Comparison of ENCODE assay signal across 8 cellular contexts in the genomic region with DNA sequence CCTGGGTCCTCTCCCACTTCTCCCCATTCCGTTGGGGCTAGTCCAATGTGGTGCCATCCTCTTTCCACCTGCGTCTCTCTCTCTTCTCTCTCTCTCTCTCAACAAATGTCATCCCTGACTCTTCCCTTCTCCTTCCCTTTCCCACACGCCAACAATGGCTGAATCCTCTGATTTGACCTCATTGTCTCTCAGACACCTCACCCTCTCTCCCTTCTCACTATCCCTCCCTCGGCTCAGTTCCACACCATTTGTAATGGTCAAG. TPM values are rescaled to one million over a fixed set of nuclear protein-coding genes. Genes with fewer than 3 reads are reported as not detected.
DNase-seq lines count a peak whose midpoint lies in the region; ATAC-seq and TF ChIP-seq lines count a peak whose summit lies in the region.

No MANE protein-coding gene starts in this region.

- H3K9ac ChIP-seq in adipocyte (ENCODE audit: low read length) (peak overlapping the region; percentile 97), liver (ENCODE audit: low read depth in 1 of 2, low read length in 2 of 2) (no peak overlapping the region)

- H3K27ac Mint-ChIP-seq in activated CD8-positive, alpha-beta memory T cell treated with anti-CD3 and anti-CD28 coated beads, Interleukin-2, amount 10 ng/mL, durations not matched to agents 7 days and 5 days, result peak overlapping the region; percentile 91

- DNase-seq in activated CD8-positive, alpha-beta memory T cell treated with anti-CD3 and anti-CD28 coated beads, Interleukin-2, amount 10 ng/mL, durations not matched to agents 7 days and 5 days, result no peak
- DNase-seq in activated CD8-positive, alpha-beta memory T cell treated with anti-CD3 and anti-CD28 coated beads for 24 hours, result no peak
- no peak for DNase-seq in adipocyte (ENCODE audit: low read depth)
- DNase-seq in thyroid gland, result no peak
- DNase-seq in NOMO-1 treated with DMSO at 0.1 percent for 48 hours (lab: John Stamatoyannopoulos, UW; ENCODE audit: unreplicated experiment), result no peak
- no peak for DNase-seq in NCI-H2227 treated with DMSO at 0.1 percent for 48 hours (lab: John Stamatoyannopoulos, UW)

- TF ChIP-seq POLR2A in thyroid gland (IDR thresholded peaks at IDR 0.05), result no peak

- H3K4me1 ChIP-seq in adipocyte (ENCODE audit: control insufficient read depth, insufficient read depth, low read length) (peaks cover 8% of the 10 kb centered on the region), liver (ENCODE audit: control insufficient read depth in 4 of 4, insufficient read depth in 4 of 4, low read length in 3 of 4) (peaks cover 0 to 13% (median 4%) of the 10 kb centered on the region in 4 donors), thyroid gland (peaks cover 0 to 9% of the 10 kb centered on the region in 2 donors)

- H3K4me3 Mint-ChIP-seq in activated CD8-positive, alpha-beta memory T cell treated with anti-CD3 and anti-CD28 coated beads, Interleukin-2, amount 10 ng/mL, durations not matched to agents 7 days and 5 days, result peak overlapping the region; percentile 95

- intact Hi-C loops in thyroid gland (cut with DNase I), result no loop called here

- no peaks in the 10 kb centered on the region for H3K27me3 ChIP-seq in adipocyte (replicated peaks; ENCODE audit: control insufficient read depth, insufficient read depth, low read length)
- no peaks in the 10 kb centered on the region for H3K27me3 ChIP-seq in liver (ENCODE audit: control insufficient read depth in 4 of 4, insufficient read depth in 4 of 4, low read length in 3 of 4)
- H3K27me3 ChIP-seq in thyroid gland, result no peaks in the 10 kb centered on the region

- H3K27ac ChIP-seq in liver (ENCODE audit: low read depth in 1 of 2, low read length in 2 of 2) (peak overlapping the region; percentile 73 to 83), thyroid gland (peak overlapping the region in 2 of 3 donors; percentile 55 to 77)

- CTCF ChIA-PET in activated CD8-positive, alpha-beta memory T cell treated with anti-CD3 and anti-CD28 coated beads, Interleukin-2, amount 10 ng/mL, durations not matched to agents 7 days and 5 days (lab: Charles Lee), result interaction anchor here (0.6 to 2.7 kb wide), 4 partner anchors 12 to 34 kb away, joined by 3 to 14 read pairs (median 4); a partner anchor contains a TSS

- no peaks in the 10 kb centered on the region for H3K9me3 Mint-ChIP-seq in activated CD8-positive, alpha-beta memory T cell treated with anti-CD3 and anti-CD28 coated beads, Interleukin-2, amount 10 ng/mL, durations not matched to agents 7 days and 5 days (ENCODE audit: low read depth)

- H3K36me3 Mint-ChIP-seq in activated CD8-positive, alpha-beta memory T cell treated with anti-CD3 and anti-CD28 coated beads, Interleukin-2, amount 10 ng/mL, durations not matched to agents 7 days and 5 days, result peaks cover 6% of the 10 kb centered on the region

- peaks cover 21% of the 10 kb centered on the region for H3K4me1 Mint-ChIP-seq in activated CD8-positive, alpha-beta memory T cell treated with anti-CD3 and anti-CD28 coated beads, Interleukin-2, amount 10 ng/mL, durations not matched to agents 7 days and 5 days

- ATAC-seq in activated CD8-positive, alpha-beta memory T cell treated with anti-CD3 and anti-CD28 coated beads, Interleukin-2, amount 10 ng/mL, durations not matched to agents 7 days and 5 days, result no peak
- ATAC-seq in HG03442 (IDR thresholded peaks at IDR 0.05; ENCODE audit: unreplicated experiment), result no peak

- no peaks in the 10 kb centered on the region for H3K9me3 ChIP-seq in adipocyte (ENCODE audit: control insufficient read depth, low read length)
- H3K9me3 ChIP-seq in liver (ENCODE audit: control insufficient read depth in 4 of 4, low read length in 3 of 4), result no peaks in the 10 kb centered on the region
- no peaks in the 10 kb centered on the region for H3K9me3 ChIP-seq in thyroid gland

- H3K36me3 ChIP-seq in adipocyte (ENCODE audit: control insufficient read depth, insufficient read depth, low read length, severe bottlenecking) (no peaks in the 10 kb centered on the region), liver (ENCODE audit: control insufficient read depth in 4 of 4, insufficient read depth in 3 of 4, low read depth in 1 of 4, low read length in 3 of 4) (no peaks in the 10 kb centered on the region), thyroid gland (no peaks in the 10 kb centered on the region)

- H3K4me3 ChIP-seq in adipocyte (ENCODE audit: low read length) (peak overlapping the region; percentile 94), liver (ENCODE audit: low read depth in 1 of 3, low read length in 3 of 3) (peak overlapping the region; percentile 84 to 95 (median 92)), thyroid gland (replicated peaks in 1 of 3) (peak overlapping the region in 2 of 3 donors; percentile 36 to 74)

- TF ChIP-seq CTCF in liver (IDR thresholded peaks at IDR 0.05; ENCODE audit: low read depth, low read length, missing input control), result no peak
- no peak for TF ChIP-seq CTCF in thyroid gland (IDR thresholded peaks at IDR 0.05)

- TF ChIP-seq RAD21 in liver (IDR thresholded peaks at IDR 0.05), result no peak

- WGBS in liver, result 60% methylated on average over 4 of the region's 4 CpGs
- WGBS in thyroid gland, 2 donors, result 60 to 73% methylated on average over 4 of the region's 4 CpGs

- H3K27me3 Mint-ChIP-seq in activated CD8-positive, alpha-beta memory T cell treated with anti-CD3 and anti-CD28 coated beads, Interleukin-2, amount 10 ng/mL, durations not matched to agents 7 days and 5 days, result no peaks in the 10 kb centered on the region

TF ChIP-seq in liver, 16 proteins besides CTCF, POLR2A, EP300 and RAD21 (continues in another document):
- TF ChIP-seq, protein P1, sequence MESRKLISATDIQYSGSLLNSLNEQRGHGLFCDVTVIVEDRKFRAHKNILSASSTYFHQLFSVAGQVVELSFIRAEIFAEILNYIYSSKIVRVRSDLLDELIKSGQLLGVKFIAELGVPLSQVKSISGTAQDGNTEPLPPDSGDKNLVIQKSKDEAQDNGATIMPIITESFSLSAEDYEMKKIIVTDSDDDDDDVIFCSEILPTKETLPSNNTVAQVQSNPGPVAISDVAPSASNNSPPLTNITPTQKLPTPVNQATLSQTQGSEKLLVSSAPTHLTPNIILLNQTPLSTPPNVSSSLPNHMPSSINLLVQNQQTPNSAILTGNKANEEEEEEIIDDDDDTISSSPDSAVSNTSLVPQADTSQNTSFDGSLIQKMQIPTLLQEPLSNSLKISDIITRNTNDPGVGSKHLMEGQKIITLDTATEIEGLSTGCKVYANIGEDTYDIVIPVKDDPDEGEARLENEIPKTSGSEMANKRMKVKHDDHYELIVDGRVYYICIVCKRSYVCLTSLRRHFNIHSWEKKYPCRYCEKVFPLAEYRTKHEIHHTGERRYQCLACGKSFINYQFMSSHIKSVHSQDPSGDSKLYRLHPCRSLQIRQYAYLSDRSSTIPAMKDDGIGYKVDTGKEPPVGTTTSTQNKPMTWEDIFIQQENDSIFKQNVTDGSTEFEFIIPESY (IDR thresholded peaks at IDR 0.05), result no peak
- TF ChIP-seq, protein P2, sequence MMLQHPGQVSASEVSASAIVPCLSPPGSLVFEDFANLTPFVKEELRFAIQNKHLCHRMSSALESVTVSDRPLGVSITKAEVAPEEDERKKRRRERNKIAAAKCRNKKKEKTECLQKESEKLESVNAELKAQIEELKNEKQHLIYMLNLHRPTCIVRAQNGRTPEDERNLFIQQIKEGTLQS (IDR thresholded peaks at IDR 0.05), result no peak
- TF ChIP-seq YY1 (IDR thresholded peaks at IDR 0.05) (no peak), TAF1 (conservative IDR thresholded peaks at IDR 0.05) (no peak), HNF4G (IDR thresholded peaks at IDR 0.05) (no peak), JUND (IDR thresholded peaks at IDR 0.05) (no peak), EGR1 (IDR thresholded peaks at IDR 0.05; ENCODE audit: low read depth in 2 of 2) (no peak), SP1 (IDR thresholded peaks at IDR 0.05) (no peak), FOXA2 (IDR thresholded peaks at IDR 0.05) (no peak), RXRA (IDR thresholded peaks at IDR 0.05) (no peak), GABPA (IDR thresholded peaks at IDR 0.05 in 1 of 2, conservative IDR thresholded peaks at IDR 0.05 in 1 of 2) (no peak)
- TF ChIP-seq, protein P3, sequence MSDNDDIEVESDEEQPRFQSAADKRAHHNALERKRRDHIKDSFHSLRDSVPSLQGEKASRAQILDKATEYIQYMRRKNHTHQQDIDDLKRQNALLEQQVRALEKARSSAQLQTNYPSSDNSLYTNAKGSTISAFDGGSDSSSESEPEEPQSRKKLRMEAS (IDR thresholded peaks at IDR 0.05), result no peak
- TF ChIP-seq, protein P4, sequence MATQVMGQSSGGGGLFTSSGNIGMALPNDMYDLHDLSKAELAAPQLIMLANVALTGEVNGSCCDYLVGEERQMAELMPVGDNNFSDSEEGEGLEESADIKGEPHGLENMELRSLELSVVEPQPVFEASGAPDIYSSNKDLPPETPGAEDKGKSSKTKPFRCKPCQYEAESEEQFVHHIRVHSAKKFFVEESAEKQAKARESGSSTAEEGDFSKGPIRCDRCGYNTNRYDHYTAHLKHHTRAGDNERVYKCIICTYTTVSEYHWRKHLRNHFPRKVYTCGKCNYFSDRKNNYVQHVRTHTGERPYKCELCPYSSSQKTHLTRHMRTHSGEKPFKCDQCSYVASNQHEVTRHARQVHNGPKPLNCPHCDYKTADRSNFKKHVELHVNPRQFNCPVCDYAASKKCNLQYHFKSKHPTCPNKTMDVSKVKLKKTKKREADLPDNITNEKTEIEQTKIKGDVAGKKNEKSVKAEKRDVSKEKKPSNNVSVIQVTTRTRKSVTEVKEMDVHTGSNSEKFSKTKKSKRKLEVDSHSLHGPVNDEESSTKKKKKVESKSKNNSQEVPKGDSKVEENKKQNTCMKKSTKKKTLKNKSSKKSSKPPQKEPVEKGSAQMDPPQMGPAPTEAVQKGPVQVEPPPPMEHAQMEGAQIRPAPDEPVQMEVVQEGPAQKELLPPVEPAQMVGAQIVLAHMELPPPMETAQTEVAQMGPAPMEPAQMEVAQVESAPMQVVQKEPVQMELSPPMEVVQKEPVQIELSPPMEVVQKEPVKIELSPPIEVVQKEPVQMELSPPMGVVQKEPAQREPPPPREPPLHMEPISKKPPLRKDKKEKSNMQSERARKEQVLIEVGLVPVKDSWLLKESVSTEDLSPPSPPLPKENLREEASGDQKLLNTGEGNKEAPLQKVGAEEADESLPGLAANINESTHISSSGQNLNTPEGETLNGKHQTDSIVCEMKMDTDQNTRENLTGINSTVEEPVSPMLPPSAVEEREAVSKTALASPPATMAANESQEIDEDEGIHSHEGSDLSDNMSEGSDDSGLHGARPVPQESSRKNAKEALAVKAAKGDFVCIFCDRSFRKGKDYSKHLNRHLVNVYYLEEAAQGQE (IDR thresholded peaks at IDR 0.05), result no peak

RNA-seq across cellular contexts. Expression of a gene that starts 0.6 kb away (rescaled TPM):
- total RNA-seq in activated CD8-positive, alpha-beta memory T cell treated with anti-CD3 and anti-CD28 coated beads, Interleukin-2, amount 10 ng/mL, durations not matched to agents 7 days and 5 days, result 10 to 100 TPM in 1 of 2 experiments, 1 to 10 TPM in 1; 9.3 to 11.9 TPM
- total RNA-seq in liver (1 to 10 TPM; 3.7 to 4.5 TPM), thyroid gland (10 to 100 TPM in 1 of 4 donors, 1 to 10 TPM in 3; 6.5 to 14.6 (median 8.6) TPM)
- polyA plus RNA-seq in liver, result 1 to 10 TPM; 2.1 to 3.2 TPM

RNA-seq across cellular contexts. Expression of a gene that starts 22.8 kb away (rescaled TPM):
- 10 to 100 TPM; 22.1 to 29.9 TPM for total RNA-seq in activated CD8-positive, alpha-beta memory T cell treated with anti-CD3 and anti-CD28 coated beads, Interleukin-2, amount 10 ng/mL, durations not matched to agents 7 days and 5 days
- total RNA-seq in liver, result 10 to 100 TPM; 18.9 to 23.8 TPM
- polyA plus RNA-seq in liver, result 10 to 100 TPM in 1 of 2 donors, 1 to 10 TPM in 1; 9.2 to 10.5 TPM
- total RNA-seq in thyroid gland, result 10 to 100 TPM; 41.6 to 53.2 (median 47.8) TPM
